Comparison of ENCODE assay signal across 16 cellular contexts in the genomic region with DNA sequence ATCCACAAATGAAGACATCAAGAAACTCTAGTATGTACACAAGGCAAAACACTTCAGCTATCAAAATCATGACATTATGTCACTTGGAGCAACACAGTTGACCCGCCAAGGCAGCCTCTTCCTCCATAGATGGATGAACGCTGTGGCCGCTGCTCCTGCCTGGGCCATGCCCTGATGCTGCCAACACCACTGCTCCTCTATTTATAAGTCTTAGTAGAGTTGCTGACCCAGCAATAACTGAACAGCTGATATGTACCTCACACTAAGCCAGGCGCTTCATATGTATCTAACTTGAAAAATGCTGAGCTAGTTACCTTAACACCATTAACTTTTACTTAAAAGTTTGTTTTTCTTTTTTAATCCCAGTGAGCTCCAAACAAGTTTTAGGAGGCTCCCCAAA.
"Had no signal": no experiment of that assay in that cellular context is flagged by ENCODE, and none has a peak within 500 bp of the region (broad histone marks: within the 10 kb centered on the region; RNA-seq: fewer than 3 reads in every experiment).

No MANE protein-coding gene starts in this region.

- ATAC-seq: effector memory CD8-positive, alpha-beta T cell; natural killer cell treated with Interleukin-12 subunit alpha and Interleukin-12 subunit beta and Interleukin-15 and Interleukin-18, amount 100 ng/mL, for 72 hours; sciatic nerve had no signal

- H3K36me3 ChIP-seq: neural progenitor cell, ovary had no signal

- H3K4me3 ChIP-seq: esophagus muscularis mucosa, lower lobe of right lung, neural progenitor cell, ovary, skin epidermis, stomach had no signal

- DNase-seq: effector memory CD8-positive, alpha-beta T cell; hippocampal formation; lower lobe of right lung; nucleus accumbens; ovary; stimulated activated CD4-positive, alpha-beta T cell treated with anti-CD3 and anti-CD28 coated beads, Interleukin-2, amount 100 ng/mL, for 24 hours; stimulated activated naive CD4-positive, alpha-beta T cell; stomach; substantia nigra; trophoblast cell had no signal

- H3K4me1 ChIP-seq: lower lobe of right lung, neural progenitor cell had no signal

- H3K27me3 ChIP-seq: esophagus muscularis mucosa, neural progenitor cell, ovary, stomach had no signal

- H3K9me3 ChIP-seq: esophagus muscularis mucosa, lower lobe of right lung, ovary, stomach had no signal

- H3K27ac ChIP-seq: epithelial cell of prostate, esophagus muscularis mucosa, lower lobe of right lung, neural progenitor cell, ovary, skin epidermis, stomach had no signal
